10 cellular contexts compared by ENCODE assay signal in the genomic region with DNA sequence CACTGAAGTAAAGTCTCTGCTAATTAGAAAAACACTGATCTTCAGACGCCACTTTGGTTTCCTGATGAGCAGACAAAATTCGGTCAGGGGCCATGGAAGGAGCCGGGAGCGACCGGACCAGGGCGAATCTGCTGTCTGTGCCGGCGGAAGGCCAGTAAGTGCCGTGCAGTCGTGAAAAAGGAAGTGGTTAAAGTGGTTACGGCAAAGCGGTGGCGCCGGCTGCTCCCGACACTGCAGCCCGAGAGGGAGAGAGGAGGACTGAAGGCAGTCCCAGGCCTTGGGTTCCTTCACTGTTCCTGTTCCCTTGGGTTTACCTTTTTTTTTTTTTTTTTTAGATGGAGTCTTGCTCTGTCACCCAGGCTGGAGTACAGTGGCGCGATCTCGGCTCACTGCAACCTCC. TPM values are rescaled to one million over a fixed set of nuclear protein-coding genes. Genes with fewer than 3 reads are reported as not detected.
DNase-seq lines count a peak whose midpoint lies in the region; ATAC-seq lines count a peak whose summit lies in the region.
"Had no signal": no experiment of that assay in that cellular context is flagged by ENCODE, and none has a peak within 500 bp of the region (broad histone marks: within the 10 kb centered on the region; RNA-seq: fewer than 3 reads in every experiment).

No MANE protein-coding gene starts in this region.

- no peak overlapping the region for H3K4me3 ChIP-seq in SJCRH30
- H3K4me3 ChIP-seq: body of pancreas, pancreas had no signal

- peaks cover 31% of the 10 kb centered on the region for H3K4me1 ChIP-seq in SJCRH30
- H3K4me1 ChIP-seq: body of pancreas, pancreas had no signal

- H3K27me3 ChIP-seq in SJCRH30, result no peaks in the 10 kb centered on the region
- H3K27me3 ChIP-seq: body of pancreas, pancreas had no signal

- DNase-seq in SJCRH30 (peak in 1 of 2 experiments; percentile 16), DMS153 (lab: John Stamatoyannopoulos, UW) (no peak), T1000 (lab: John Stamatoyannopoulos, UW) (no peak), NCI-H524 (lab: John Stamatoyannopoulos, UW) (no peak)
- peak; percentile 17 for DNase-seq in activated gamma-delta T cell treated with anti-CD3 and anti-CD28 coated beads, Interleukin-2, amount 50 U/mL, for 16 hours (ENCODE audit: low read depth)
- DNase-seq in stimulated activated CD4-positive, alpha-beta T cell treated with anti-CD3 and anti-CD28 coated beads, Interleukin-12 subunit alpha, Interleukin-12 subunit beta, amount 100 ng/mL, for 4 hours, result peak; percentile 28

- H3K36me3 ChIP-seq in SJCRH30, result peaks cover 43% of the 10 kb centered on the region

- ATAC-seq in GM18861 (IDR thresholded peaks at IDR 0.05; ENCODE audit: unreplicated experiment) (peak; percentile 41), HG03095 (IDR thresholded peaks at IDR 0.05; ENCODE audit: unreplicated experiment) (no peak)
- ATAC-seq: body of pancreas had no signal

- H3K9me3 ChIP-seq in SJCRH30 (replicated peaks), result no peaks in the 10 kb centered on the region
- H3K9me3 ChIP-seq: body of pancreas, pancreas had no signal

- H3K27ac ChIP-seq in SJCRH30, result peak overlapping the region; percentile 73; the same call in 1 of the 2 replicates
- H3K27ac ChIP-seq: pancreas had no signal

RNA-seq across cellular contexts. Expression of a gene that starts 17.3 kb away (rescaled TPM):
- total RNA-seq in SJCRH30 (2014; rRNA removed; shearing (Covaris generic)), result 8.9 and 14.2 TPM in 2 replicates

RNA-seq across cellular contexts. Expression of a gene that starts 17.6 kb away (rescaled TPM):
- 142 and 144 TPM in 2 replicates for total RNA-seq in SJCRH30 (2014; rRNA removed; shearing (Covaris generic))

RNA-seq across cellular contexts. Expression of a gene that starts 29.3 kb away (rescaled TPM):
- 8.0 and 8.3 TPM in 2 replicates for total RNA-seq in SJCRH30 (2014; rRNA removed; shearing (Covaris generic))
- total RNA-seq: body of pancreas had no signal

RNA-seq across cellular contexts. Expression of a gene that starts 41.8 kb away (rescaled TPM):
- total RNA-seq in SJCRH30 (2014; rRNA removed; shearing (Covaris generic)), result 1.0 and 1.4 TPM in 2 replicates
- total RNA-seq: body of pancreas, pancreas had no signal

RNA-seq across cellular contexts. Expression of a gene that starts 49.7 kb away (rescaled TPM):
- 62.8 and 69.7 TPM in 2 replicates for total RNA-seq in SJCRH30 (2014; rRNA removed; shearing (Covaris generic))

Comparison
In these comparisons a context has a peak if more than half of its experiments do, and no peak if none do; other contexts are left out.
1. DNase-seq: peak in activated gamma-delta T cell treated with anti-CD3 and anti-CD28 coated beads, Interleukin-2, amount 50 U/mL, for 16 hours (single experiment) and stimulated activated CD4-positive, alpha-beta T cell treated with anti-CD3 and anti-CD28 coated beads, Interleukin-12 subunit alpha, Interleukin-12 subunit beta, amount 100 ng/mL, for 4 hours (single experiment); none in DMS153 (single experiment), T1000 (single experiment) and NCI-H524 (0 of 2).